In genomic region chr13:42258747-42259146, GRCh38 we compare ENCODE assay signal across 29 cellular contexts. TPM values are rescaled to one million over a fixed set of nuclear protein-coding genes. Genes with fewer than 3 reads are reported as not detected.
DNase-seq lines count a peak whose midpoint lies in the region; ATAC-seq, FAIRE-seq and TF ChIP-seq lines count a peak whose summit lies in the region.
"Had no signal": no experiment of that assay in that cellular context is flagged by ENCODE, and none has a peak within 500 bp of the region (broad histone marks: within the 10 kb centered on the region; RNA-seq: fewer than 3 reads in every experiment).

No MANE protein-coding gene starts in this region.

- no peaks in the 10 kb centered on the region for H3K4me1 ChIP-seq in left ventricle myocardium inferior
- peaks cover 0 to 6% (median 1%) of the 10 kb centered on the region in 4 experiments; a peak in 2 of 7 replicates for H3K4me1 ChIP-seq in H1 (replicated peaks in 1 of 4; ENCODE audit: control insufficient read depth in 3 of 4, insufficient read depth in 4 of 4, low read length in 3 of 4)
- H3K4me1 ChIP-seq in CD4-positive, alpha-beta memory T cell (ENCODE audit: insufficient read depth, low read length) = no peaks in the 10 kb centered on the region
- H3K4me1 ChIP-seq: prostate gland, sigmoid colon, tibial artery, vagina had no signal

- FAIRE-seq in H1 (lab: Jason Lieb, UNC) = no peak
- FAIRE-seq: G401.6, kidney had no signal

- H2BK20ac ChIP-seq in H1 (ENCODE audit: low read length) = no peak overlapping the region

- H3K9me3 Mint-ChIP-seq in CD4-positive, alpha-beta memory T cell = no peaks in the 10 kb centered on the region
- H3K9me3 Mint-ChIP-seq: activated naive CD4-positive, alpha-beta T cell treated with anti-CD3 and anti-CD28 coated beads, Interleukin-2, amount 50 U/mL, for 24 hours; HFFc6 had no signal

- H3K18ac ChIP-seq in H1 (ENCODE audit: extremely low read depth, low read length) = no peak overlapping the region

- no peaks in the 10 kb centered on the region for H3K4me1 Mint-ChIP-seq in CD4-positive, alpha-beta memory T cell
- H3K4me1 Mint-ChIP-seq: brain, naive B cell had no signal

- no peak overlapping the region for H3K9ac ChIP-seq in H1 (replicated peaks in 1 of 4; ENCODE audit: extremely low read depth in 1 of 4, low read depth in 3 of 4, low read length in 3 of 4)

- H4K8ac ChIP-seq in H1 (ENCODE audit: extremely low read depth, insufficient read depth, low read length) = no peak overlapping the region

- no peak overlapping the region for H2BK12ac ChIP-seq in H1 (ENCODE audit: low read depth, low read length)

- H3K4me3 ChIP-seq in left ventricle myocardium inferior (no peak overlapping the region), H1 (ENCODE audit: extremely low read depth in 1 of 4, insufficient read depth in 2 of 4, low read depth in 3 of 4, low read length in 4 of 4) (no peak overlapping the region)
- H3K4me3 ChIP-seq in CD4-positive, alpha-beta memory T cell (ENCODE audit: low read length in 2 of 2) = no peak overlapping the region
- H3K4me3 ChIP-seq: prostate gland, sigmoid colon, tibial artery, vagina had no signal

- no peak overlapping the region for H3K14ac ChIP-seq in H1 (ENCODE audit: insufficient read length)

- no peak overlapping the region for H4K91ac ChIP-seq in H1 (replicated peaks; ENCODE audit: insufficient read length, low read length)

- no peak overlapping the region for H3K56ac ChIP-seq in H1 (replicated peaks; ENCODE audit: insufficient read length, low read depth, low read length)

- H2BK5ac ChIP-seq in H1 (ENCODE audit: low read depth, low read length) = no peak overlapping the region

- H2BK120ac ChIP-seq in H1 (replicated peaks; ENCODE audit: low read depth, low read length) = no peak overlapping the region

- H3K4me2 ChIP-seq in H1 (ENCODE audit: insufficient read depth in 1 of 2, low read depth in 2 of 2, low read length in 2 of 2) = no peak overlapping the region

- POLR2A ChIA-PET in H1 (lab: Charles Lee; ENCODE audit: partially characterized antibody) = interaction anchor here (1.5 kb wide), 1 partner anchor 14 kb away, joined by 9 read pairs; the partner anchor contains the start of gene AKAP11
- POLR2A ChIA-PET in CD4-positive, alpha-beta memory T cell (lab: Charles Lee; ENCODE audit: partially characterized antibody) = no interaction called here

- CTCF ChIA-PET in H1 (lab: Charles Lee; ENCODE audit: partially characterized antibody) = interaction anchor here (1.0 to 1.3 kb wide), 3 partner anchors 11 to 75 kb away, joined by 3 to 4 read pairs (median 3); no protein-coding TSS in a partner anchor
- CTCF ChIA-PET in CD4-positive, alpha-beta memory T cell (lab: Charles Lee; ENCODE audit: partially characterized antibody) = interaction anchor here (1.4 kb wide), 1 partner anchor 10 kb away, joined by 4 read pairs; no protein-coding TSS in a partner anchor

- H2AFZ ChIP-seq in H1 (ENCODE audit: low read length) = 0 out of 2 replicates have a peak overlapping the region, but pooled peaks have one; percentile 50

- no peak for TF ChIP-seq RAD21 in H1 (IDR thresholded peaks at IDR 0.05 in 1 of 2, conservative IDR thresholded peaks at IDR 0.05 in 1 of 2; ENCODE audit: low read depth in 2 of 2, low read length in 2 of 2)

- H3K27ac ChIP-seq in left ventricle myocardium inferior (replicated peaks) = no peak overlapping the region
- H3K27ac ChIP-seq in H1 (ENCODE audit: low read depth, low read length) = no peak overlapping the region
- no peak overlapping the region for H3K27ac ChIP-seq in CD4-positive, alpha-beta memory T cell (ENCODE audit: low read depth, low read length)
- H3K27ac ChIP-seq: prostate gland, sigmoid colon, tibial artery, vagina had no signal

- no peak overlapping the region for H4K5ac ChIP-seq in H1 (ENCODE audit: insufficient read length, low read depth, low read length)

- no peak overlapping the region for H3K4ac ChIP-seq in H1 (replicated peaks; ENCODE audit: insufficient read length, low read depth, low read length)

- no peaks in the 10 kb centered on the region for H3K79me2 ChIP-seq in H1 (ENCODE audit: control insufficient read depth in 1 of 2, insufficient read depth in 2 of 2, low read length in 2 of 2)

- H3K36me3 ChIP-seq in left ventricle myocardium inferior = no peaks in the 10 kb centered on the region
- no peaks in the 10 kb centered on the region for H3K36me3 ChIP-seq in H1 (ENCODE audit: control insufficient read depth in 2 of 4, insufficient read depth in 4 of 4, low read length in 3 of 4)
- H3K36me3 ChIP-seq in CD4-positive, alpha-beta memory T cell (ENCODE audit: insufficient read depth, low read length) = no peaks in the 10 kb centered on the region
- H3K36me3 ChIP-seq: prostate gland, sigmoid colon, tibial artery, vagina had no signal

- TF ChIP-seq CTCF in left ventricle myocardium inferior (IDR thresholded peaks at IDR 0.05; ENCODE audit: borderline replicate concordance) (no peak), H1 (IDR thresholded peaks at IDR 0.05; ENCODE audit: control extremely low read depth in 1 of 3, insufficient read depth in 1 of 3, low read depth in 1 of 3, low read length in 3 of 3) (no peak)

- intact Hi-C loops in Right ventricle myocardium inferior (cut with DNase I) = no loop called here
- intact Hi-C loops in left ventricle myocardium inferior (cut with micrococcal nuclease) = no loop called here
- intact Hi-C loops in CD4-positive, alpha-beta memory T cell (cut with micrococcal nuclease) = no loop called here

- no peak for TF ChIP-seq POLR2A in H1 (IDR thresholded peaks at IDR 0.05; ENCODE audit: control extremely low read depth in 1 of 2, low read depth in 2 of 2, low read length in 2 of 2)

- H3K79me1 ChIP-seq in H1 (ENCODE audit: low read depth, low read length) = no peaks in the 10 kb centered on the region

- WGBS in H1 (ENCODE audit: extremely low coverage in 1 of 2, insufficient coverage in 1 of 2, insufficient read length in 1 of 2, insufficient replicate concordance in 2 of 2, low coverage in 1 of 2, low lambda C conversion rate in 2 of 2, missing lambda C conversion rate in 1 of 2), 2 experiments = 73% methylated on average over 4 of the region's 5 CpGs; no CpG with 5 or more reads in 1 of the 2 experiments

- H3K27ac Mint-ChIP-seq in CD4-positive, alpha-beta memory T cell = no peak overlapping the region
- H3K27ac Mint-ChIP-seq: activated CD4-positive, alpha-beta T cell treated with anti-CD3 and anti-CD28 coated beads for 36 hours; activated naive CD4-positive, alpha-beta T cell treated with anti-CD3 and anti-CD28 coated beads, Interleukin-2, amount 50 U/mL, for 24 hours; brain; HFFc6; naive B cell had no signal

- H3K23me2 ChIP-seq in H1 (ENCODE audit: low read depth, low read length) = no peaks in the 10 kb centered on the region

- DNase-seq in Right ventricle myocardium inferior (ENCODE audit: missing footprints) (peak; percentile 17), left ventricle myocardium inferior (no peak), NCI-H2171 treated with DMSO at 0.1 percent for 48 hours (lab: John Stamatoyannopoulos, UW) (peak; percentile 91), H1 (ENCODE audit: low read depth in 1 of 2, low spot score in 2 of 2) (peak in 1 of 2 experiments; percentile 57), CD1c-positive myeloid dendritic cell (ENCODE audit: extremely low spot score) (no peak)
- DNase-seq in activated CD4-positive, alpha-beta T cell treated with anti-CD3 and anti-CD28 coated beads, Interleukin-2, amount 50 U/mL, for 48 hours = no peak
- DNase-seq in CD4-positive, alpha-beta memory T cell = no peak
- DNase-seq: activated CD4-positive, alpha-beta T cell treated with anti-CD3 and anti-CD28 coated beads for 36 hours; amniotic stem cell; dermis blood vessel endothelial cell; HFFc6; kidney; naive B cell; NCI-H1092 treated with DMSO at 0.1 percent for 48 hours; NCI-H2029 treated with DMSO at 0.1 percent for 48 hours; nucleus accumbens; Right ventricle myocardium superior; sigmoid colon; stimulated activated CD4-positive, alpha-beta T cell treated with anti-CD3 and anti-CD28 coated beads, Interleukin-12 subunit alpha, Interleukin-12 subunit beta, amount 100 ng/mL, for 4 hours; stimulated activated CD4-positive, alpha-beta T cell treated with anti-CD3 and anti-CD28 coated beads, Interleukin-2, amount 100 ng/mL, for 48 hours; tibial artery had no signal

- H3K23ac ChIP-seq in H1 (ENCODE audit: insufficient read length) = no peak overlapping the region

- no peak overlapping the region for H3K4me3 Mint-ChIP-seq in CD4-positive, alpha-beta memory T cell
- H3K4me3 Mint-ChIP-seq: activated CD4-positive, alpha-beta T cell treated with anti-CD3 and anti-CD28 coated beads for 36 hours; activated naive CD4-positive, alpha-beta T cell treated with anti-CD3 and anti-CD28 coated beads, Interleukin-2, amount 50 U/mL, for 24 hours; brain; HFFc6; naive B cell; T-helper 2 cell treated with Interferon-gamma antibody and Interleukin-4, amounts not matched to agents 5 μg/mL and 100 μg/mL, for 36 hours had no signal

- H3K27me3 Mint-ChIP-seq in CD4-positive, alpha-beta memory T cell = peaks cover 3 to 4% of the 10 kb centered on the region in 2 donors
- H3K27me3 Mint-ChIP-seq: activated CD4-positive, alpha-beta T cell treated with anti-CD3 and anti-CD28 coated beads for 36 hours; activated naive CD4-positive, alpha-beta T cell treated with anti-CD3 and anti-CD28 coated beads, Interleukin-2, amount 50 U/mL, for 24 hours had no signal

- H3K36me3 Mint-ChIP-seq in CD4-positive, alpha-beta memory T cell = no peaks in the 10 kb centered on the region
- H3K36me3 Mint-ChIP-seq: activated naive CD4-positive, alpha-beta T cell treated with anti-CD3 and anti-CD28 coated beads, Interleukin-2, amount 50 U/mL, for 24 hours; brain had no signal

- no peak for TF ChIP-seq EP300 in H1 (IDR thresholded peaks at IDR 0.05; ENCODE audit: borderline replicate concordance in 1 of 2, low read depth in 2 of 2, low read length in 2 of 2)

- H3K9me3 ChIP-seq in left ventricle myocardium inferior (replicated peaks) = no peaks in the 10 kb centered on the region
- H3K9me3 ChIP-seq in H1 (ENCODE audit: insufficient read depth in 2 of 2, low read depth in 1 of 2, low read length in 1 of 2) = peaks cover 3% of the 10 kb centered on the region in 2 experiments; a peak in 1 of 4 replicates
- no peaks in the 10 kb centered on the region for H3K9me3 ChIP-seq in CD4-positive, alpha-beta memory T cell (ENCODE audit: control insufficient read depth in 1 of 2, low read length in 2 of 2)
- H3K9me3 ChIP-seq: prostate gland, sigmoid colon, tibial artery, vagina had no signal

- H2AK5ac ChIP-seq in H1 (ENCODE audit: low read depth, low read length) = no peak overlapping the region

- H4K20me1 ChIP-seq in H1 (replicated peaks in 1 of 2; ENCODE audit: control insufficient read depth in 1 of 2, insufficient read depth in 2 of 2, low read length in 2 of 2) = no peaks in the 10 kb centered on the region

- no peaks in the 10 kb centered on the region for H3K27me3 ChIP-seq in left ventricle myocardium inferior (ENCODE audit: low read depth)
- H3K27me3 ChIP-seq in H1 (replicated peaks in 1 of 4; ENCODE audit: control insufficient read depth in 3 of 4, extremely low read depth in 1 of 4, insufficient read depth in 3 of 4, low read length in 3 of 4) = no peaks in the 10 kb centered on the region
- H3K27me3 ChIP-seq in CD4-positive, alpha-beta memory T cell (ENCODE audit: insufficient read depth, low read length) = no peaks in the 10 kb centered on the region
- H3K27me3 ChIP-seq: sigmoid colon, tibial artery, vagina had no signal

- H2BK15ac ChIP-seq in H1 (ENCODE audit: low read length) = no peak overlapping the region

- ATAC-seq in Right ventricle myocardium inferior (no peak), HG03025 (IDR thresholded peaks at IDR 0.05; ENCODE audit: low FRiP score, unreplicated experiment) (no peak)
- ATAC-seq: activated CD4-positive, alpha-beta T cell treated with anti-CD3 and anti-CD28 coated beads for 36 hours; esophagus mucosa had no signal

RNA-seq across cellular contexts. Expression of gene AKAP11, which starts 13.2 kb away (rescaled TPM):
- 19.3 TPM for total RNA-seq in Right ventricle myocardium inferior
- 22.7 TPM for total RNA-seq in left ventricle myocardium inferior
- total RNA-seq in H1 (2021; fragmentation: NEBNext Ultra II Directional; extraction: Animal tissue kit (Norgen Biotek cat#: 25700)) = 21.7 and 21.9 TPM in 2 replicates
- 2.7 and 4.5 TPM in 2 replicates for polyA plus RNA-seq in H1 (2011; rRNA removed)
- 6.7 TPM for polyA plus RNA-seq in H1 (2011; cell fraction: cytosol; rRNA removed)
- 3.8 TPM for polyA plus RNA-seq in H1 (2011; cell fraction: nucleus; rRNA removed)
- polyA plus RNA-seq in H1 (2012, experiment 1 of 2) = 4.3 to 10.0 TPM (median 6.2 TPM) in 4 replicates
- polyA plus RNA-seq in H1 (2012, experiment 2 of 2) = 0.45 TPM
- polyA plus RNA-seq in H1 (2013, experiment 1 of 2) = 7.2 TPM
- polyA plus RNA-seq in H1 (2013, experiment 2 of 2) = 6.7 TPM
- polyA minus RNA-seq in H1 (2011; rRNA and poly(A)+ RNA removed) = 27.2 and 42.9 TPM in 2 replicates
- 13.8 TPM for polyA minus RNA-seq in H1 (2011; cell fraction: cytosol; rRNA and poly(A)+ RNA removed)
- polyA minus RNA-seq in H1 (2011; cell fraction: nucleus; rRNA and poly(A)+ RNA removed) = 37.6 TPM
- total RNA-seq in CD4-positive, alpha-beta memory T cell = 10 to 100 TPM; 40.6 to 42.6 TPM
- polyA plus RNA-seq in CD4-positive, alpha-beta memory T cell = 1 to 10 TPM; 2.7 to 4.0 TPM

Comparison
In these comparisons a context has a peak if more than half of its experiments do, and no peak if none do; other contexts are left out.
1. DNase-seq: peak in Right ventricle myocardium inferior (single experiment) and NCI-H2171 treated with DMSO at 0.1 percent for 48 hours (single experiment); none in left ventricle myocardium inferior (single experiment), activated CD4-positive, alpha-beta T cell treated with anti-CD3 and anti-CD28 coated beads, Interleukin-2, amount 50 U/mL, for 48 hours (0 of 2), CD1c-positive myeloid dendritic cell (single experiment) and CD4-positive, alpha-beta memory T cell (0 of 5).